8 cellular contexts compared by ENCODE assay signal in the genomic region with DNA sequence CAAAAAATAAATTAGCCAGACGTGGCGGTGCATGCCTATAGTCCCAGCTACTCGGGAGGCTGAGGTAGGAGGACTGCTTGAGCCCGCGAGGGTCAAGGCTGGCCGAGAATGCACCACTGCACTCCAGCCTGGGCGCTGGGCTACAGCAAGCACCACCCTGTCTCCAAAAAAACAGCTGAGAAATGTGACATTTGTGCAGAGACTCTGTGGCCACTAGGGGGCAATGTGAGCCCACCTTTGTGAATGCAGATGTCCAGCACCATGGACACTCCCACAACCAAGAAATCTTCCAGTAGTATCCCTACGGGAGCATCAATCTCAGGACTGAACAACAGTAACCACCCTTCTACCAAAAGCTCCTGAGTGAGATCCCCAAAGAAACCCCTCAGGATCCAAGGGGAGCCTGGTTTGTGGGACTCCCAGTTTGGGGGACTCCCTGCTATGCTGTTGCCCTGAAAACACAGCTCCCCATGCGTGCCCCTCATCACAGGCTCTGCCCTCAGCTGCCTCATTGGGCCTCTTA. TPM values are rescaled to one million over a fixed set of nuclear protein-coding genes. Genes with fewer than 3 reads are reported as not detected.
DNase-seq lines count a peak whose midpoint lies in the region; ATAC-seq and TF ChIP-seq lines count a peak whose summit lies in the region.

No MANE protein-coding gene starts in this region.

- H3K4me2 ChIP-seq in SK-N-SH = no peak overlapping the region

- H3K27ac Mint-ChIP-seq in activated naive CD4-positive, alpha-beta T cell treated with anti-CD3 and anti-CD28 coated beads for 36 hours = no peak overlapping the region
- H3K27ac Mint-ChIP-seq in type B pancreatic cell = no peak overlapping the region

- H3K36me3 ChIP-seq in SK-N-SH (replicated peaks in 1 of 2; ENCODE audit: control insufficient read depth in 1 of 2, insufficient read depth in 2 of 2, low read length in 1 of 2) = no peaks in the 10 kb centered on the region

- ATAC-seq in GM19351 (IDR thresholded peaks at IDR 0.05; ENCODE audit: unreplicated experiment) = peak; percentile 68

- H3K27me3 Mint-ChIP-seq in activated naive CD4-positive, alpha-beta T cell treated with anti-CD3 and anti-CD28 coated beads for 36 hours (ENCODE audit: low read depth) = no peaks in the 10 kb centered on the region
- no peaks in the 10 kb centered on the region for H3K27me3 Mint-ChIP-seq in type B pancreatic cell

- peaks cover 11% of the 10 kb centered on the region; the same call in 1 of the 2 replicates for H3K9me3 ChIP-seq in AG04450 (ENCODE audit: control insufficient read depth, insufficient read depth, low read length)
- no peaks in the 10 kb centered on the region for H3K9me3 ChIP-seq in SK-N-SH

- no peaks in the 10 kb centered on the region for H3K36me3 Mint-ChIP-seq in activated naive CD4-positive, alpha-beta T cell treated with anti-CD3 and anti-CD28 coated beads for 36 hours (ENCODE audit: low read depth)
- H3K36me3 Mint-ChIP-seq in type B pancreatic cell = peaks cover 5% of the 10 kb centered on the region

- 17% methylated on average over 9 of the region's 9 CpGs for WGBS in SK-N-SH (ENCODE audit: low lambda C conversion rate)

- CTCF ChIA-PET in AG04450 (lab: Charles Lee) = interaction anchor here (0.6 to 5.8 kb wide), 61 partner anchors 9 to 994 kb away, joined by 3 to 126 read pairs (median 5); a partner anchor contains a TSS
- CTCF ChIA-PET in SK-N-SH (lab: Yijun Ruan, JAX) = interaction anchor here (0.6 to 8.6 kb wide), 135 partner anchors 9 to 817 kb away, joined by 3 to 363 read pairs (median 6); a partner anchor contains a TSS
- CTCF ChIA-PET in activated naive CD4-positive, alpha-beta T cell treated with anti-CD3 and anti-CD28 coated beads for 36 hours (lab: Charles Lee) = interaction anchor here (0.6 to 10.9 kb wide), 47 partner anchors 7 to 454 kb away, joined by 3 to 234 read pairs (median 5); no protein-coding TSS in a partner anchor

- peak overlapping the region; percentile 33; the same call in 1 of the 2 replicates for H2AFZ ChIP-seq in SK-N-SH (ENCODE audit: low read depth)

- no peaks in the 10 kb centered on the region for H4K20me1 ChIP-seq in SK-N-SH (ENCODE audit: insufficient read depth)

- no peaks in the 10 kb centered on the region for H3K79me2 ChIP-seq in SK-N-SH (ENCODE audit: insufficient read depth)

- POLR2A ChIA-PET in AG04450 (lab: Yijun Ruan, JAX) (interaction anchor here (0.6 kb wide), 1 partner anchor 141 kb away, joined by 3 read pairs; no protein-coding TSS in a partner anchor), SK-N-SH (lab: Yijun Ruan, JAX) (interaction anchor here (0.6 to 1.2 kb wide), 3 partner anchors 80 to 429 kb away, joined by 3 to 5 read pairs (median 3); no protein-coding TSS in a partner anchor)

- H3K27me3 ChIP-seq in AG04450 (ENCODE audit: control insufficient read depth, insufficient read depth, low read length) (no peaks in the 10 kb centered on the region), SK-N-SH (ENCODE audit: insufficient read depth) (no peaks in the 10 kb centered on the region)

- peak; percentile 99 for TF ChIP-seq RAD21 in SK-N-SH (IDR thresholded peaks at IDR 0.05; ENCODE audit: low read length)

- no peaks in the 10 kb centered on the region for H3K9me3 Mint-ChIP-seq in activated naive CD4-positive, alpha-beta T cell treated with anti-CD3 and anti-CD28 coated beads for 36 hours
- H3K9me3 Mint-ChIP-seq in type B pancreatic cell = no peaks in the 10 kb centered on the region

- TF ChIP-seq EP300 in SK-N-SH (IDR thresholded peaks at IDR 0.05; ENCODE audit: borderline replicate concordance in 1 of 2, low read depth in 1 of 2, low read length in 1 of 2) = no peak

- DNase-seq in AG04450 (ENCODE audit: low read depth, low spot score) (peak; percentile 58), NCI-H128 (lab: John Stamatoyannopoulos, UW; ENCODE audit: unreplicated experiment) (peak; percentile 80), SK-N-SH (peak; percentile 90), head of caudate nucleus (peak; percentile 56 to 95 (median 86)), pons (ENCODE audit: low spot score) (peak; percentile 91), type B pancreatic cell (ENCODE audit: extremely low spot score, unreplicated experiment) (peak; percentile 82)
- DNase-seq in activated naive CD4-positive, alpha-beta T cell treated with anti-CD3 and anti-CD28 coated beads for 36 hours = peak; percentile 90

- H3F3A ChIP-seq in SK-N-SH (replicated peaks; ENCODE audit: insufficient read depth) = peaks cover under 1% of the 10 kb centered on the region

- no peak overlapping the region for H3K9ac ChIP-seq in SK-N-SH

- H3K27ac ChIP-seq in AG04450 (ENCODE audit: low read depth, low read length) (no peak overlapping the region), SK-N-SH (ENCODE audit: low read depth in 2 of 2, low read length in 1 of 2) (no peak overlapping the region)

- H3K4me3 ChIP-seq in AG04450 (ENCODE audit: low read depth, low read length) (no peak overlapping the region), SK-N-SH (ENCODE audit: low read depth in 2 of 2, low read length in 1 of 2) (peak overlapping the region in 1 of 2 experiments; percentile 25; a peak in 1 of 4 replicates)

- no peaks in the 10 kb centered on the region for H3K9me2 ChIP-seq in SK-N-SH

- H3K4me3 Mint-ChIP-seq in activated naive CD4-positive, alpha-beta T cell treated with anti-CD3 and anti-CD28 coated beads for 36 hours = no peak overlapping the region
- no peak overlapping the region for H3K4me3 Mint-ChIP-seq in type B pancreatic cell

- H3K4me1 ChIP-seq in SK-N-SH (ENCODE audit: control insufficient read depth in 1 of 2, insufficient read depth in 2 of 2, low read depth in 1 of 2, low read length in 1 of 2) = peaks cover 0 to 8% of the 10 kb centered on the region in 2 experiments; a peak in 1 of 4 replicates

- H3K4me1 Mint-ChIP-seq in activated naive CD4-positive, alpha-beta T cell treated with anti-CD3 and anti-CD28 coated beads for 36 hours (ENCODE audit: low read depth) = peaks cover 17% of the 10 kb centered on the region
- peaks cover 5% of the 10 kb centered on the region for H3K4me1 Mint-ChIP-seq in type B pancreatic cell (ENCODE audit: unreplicated experiment)

- peak; percentile 90 for TF ChIP-seq CTCF in AG04450 (IDR thresholded peaks at IDR 0.05; ENCODE audit: low read depth, low read length)
- peak; percentile 99 for TF ChIP-seq CTCF in SK-N-SH (IDR thresholded peaks at IDR 0.05)
- TF ChIP-seq CTCF in type B pancreatic cell (conservative IDR thresholded peaks at IDR 0.05) = peak; percentile 93

- intact Hi-C loops in activated naive CD4-positive, alpha-beta T cell treated with anti-CD3 and anti-CD28 coated beads for 36 hours (cut with micrococcal nuclease) = loop anchor here (1.0 kb wide), 3 partner anchors 53 to 607 kb away; no protein-coding TSS in a partner anchor
- intact Hi-C loops in head of caudate nucleus (cut with DNase I) = loop anchor here (5.0 kb wide), 1 partner anchor 254 kb away; no protein-coding TSS in a partner anchor

TF ChIP-seq in SK-N-SH, 30 proteins besides CTCF, POLR2A, EP300 and RAD21 (continues in another document):
- TF ChIP-seq EZH2phosphoT487 (IDR thresholded peaks at IDR 0.05; ENCODE audit: borderline replicate concordance, low read depth) (no peak), ELF1 (IDR thresholded peaks at IDR 0.05) (no peak), RFX5 (IDR thresholded peaks at IDR 0.05; ENCODE audit: low read length) (peak; percentile 55; the same call in 1 of the 2 replicates), TCF12 (IDR thresholded peaks at IDR 0.05) (no peak), JUND (IDR thresholded peaks at IDR 0.05) (no peak), RCOR1 (IDR thresholded peaks at IDR 0.05; ENCODE audit: low read length) (peak; percentile 64; the same call in 1 of the 2 replicates)
- TF ChIP-seq, protein P1, sequence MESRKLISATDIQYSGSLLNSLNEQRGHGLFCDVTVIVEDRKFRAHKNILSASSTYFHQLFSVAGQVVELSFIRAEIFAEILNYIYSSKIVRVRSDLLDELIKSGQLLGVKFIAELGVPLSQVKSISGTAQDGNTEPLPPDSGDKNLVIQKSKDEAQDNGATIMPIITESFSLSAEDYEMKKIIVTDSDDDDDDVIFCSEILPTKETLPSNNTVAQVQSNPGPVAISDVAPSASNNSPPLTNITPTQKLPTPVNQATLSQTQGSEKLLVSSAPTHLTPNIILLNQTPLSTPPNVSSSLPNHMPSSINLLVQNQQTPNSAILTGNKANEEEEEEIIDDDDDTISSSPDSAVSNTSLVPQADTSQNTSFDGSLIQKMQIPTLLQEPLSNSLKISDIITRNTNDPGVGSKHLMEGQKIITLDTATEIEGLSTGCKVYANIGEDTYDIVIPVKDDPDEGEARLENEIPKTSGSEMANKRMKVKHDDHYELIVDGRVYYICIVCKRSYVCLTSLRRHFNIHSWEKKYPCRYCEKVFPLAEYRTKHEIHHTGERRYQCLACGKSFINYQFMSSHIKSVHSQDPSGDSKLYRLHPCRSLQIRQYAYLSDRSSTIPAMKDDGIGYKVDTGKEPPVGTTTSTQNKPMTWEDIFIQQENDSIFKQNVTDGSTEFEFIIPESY (IDR thresholded peaks at IDR 0.05; ENCODE audit: borderline replicate concordance, low read depth) = no peak
- TF ChIP-seq, protein P2, sequence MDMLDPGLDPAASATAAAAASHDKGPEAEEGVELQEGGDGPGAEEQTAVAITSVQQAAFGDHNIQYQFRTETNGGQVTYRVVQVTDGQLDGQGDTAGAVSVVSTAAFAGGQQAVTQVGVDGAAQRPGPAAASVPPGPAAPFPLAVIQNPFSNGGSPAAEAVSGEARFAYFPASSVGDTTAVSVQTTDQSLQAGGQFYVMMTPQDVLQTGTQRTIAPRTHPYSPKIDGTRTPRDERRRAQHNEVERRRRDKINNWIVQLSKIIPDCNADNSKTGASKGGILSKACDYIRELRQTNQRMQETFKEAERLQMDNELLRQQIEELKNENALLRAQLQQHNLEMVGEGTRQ (IDR thresholded peaks at IDR 0.05; ENCODE audit: borderline replicate concordance, low read depth, low read length) = no peak

RNA-seq across cellular contexts. Expression of a gene that starts 6.3 kb away (rescaled TPM):
- polyA plus RNA-seq in AG04450 (2011; rRNA removed) = 10.6 and 13.3 TPM in 2 replicates
- 12.4 and 12.5 TPM in 2 replicates for polyA minus RNA-seq in AG04450 (2011; rRNA and poly(A)+ RNA removed)
- polyA plus RNA-seq in SK-N-SH (2012; rRNA removed) = 20.4 and 29.9 TPM in 2 replicates
- 24.3 and 25.2 TPM in 2 replicates for polyA plus RNA-seq in SK-N-SH (2012; cell fraction: cytosol; rRNA removed)
- 33.9 and 44.9 TPM in 2 replicates for polyA plus RNA-seq in SK-N-SH (2012; cell fraction: nucleus; rRNA removed)
- 10 to 100 TPM; 29.1 to 30.4 TPM for total RNA-seq in activated naive CD4-positive, alpha-beta T cell treated with anti-CD3 and anti-CD28 coated beads for 36 hours
- total RNA-seq in type B pancreatic cell (ENCODE audit: low replicate concordance) = 15.7 and 27.8 TPM in 2 replicates

RNA-seq across cellular contexts. Expression of a gene that starts 30.1 kb away (rescaled TPM):
- polyA plus RNA-seq in AG04450 (2011; rRNA removed) (20.8 and 26.5 TPM in 2 replicates), SK-N-SH (2012; rRNA removed) (34.5 and 37.0 TPM in 2 replicates)
- 65.5 and 79.7 TPM in 2 replicates for polyA minus RNA-seq in AG04450 (2011; rRNA and poly(A)+ RNA removed)
- polyA plus RNA-seq in SK-N-SH (2012; cell fraction: cytosol; rRNA removed) = 13.5 and 23.1 TPM in 2 replicates
- polyA plus RNA-seq in SK-N-SH (2012; cell fraction: nucleus; rRNA removed) = 75.6 and 79.8 TPM in 2 replicates
- total RNA-seq in activated naive CD4-positive, alpha-beta T cell treated with anti-CD3 and anti-CD28 coated beads for 36 hours = under 1 TPM; 0.20 to 0.43 TPM
- 38.6 and 94.9 TPM in 2 replicates for total RNA-seq in type B pancreatic cell (ENCODE audit: low replicate concordance)

Comparison
In these comparisons a context has a peak if more than half of its experiments do, and no peak if none do; other contexts are left out.
1. RNA of a gene that starts 30.1 kb away (total RNA-seq): 38.6 to 94.9 TPM in type B pancreatic cell; 0.20 to 0.43 TPM in activated naive CD4-positive, alpha-beta T cell treated with anti-CD3 and anti-CD28 coated beads for 36 hours; every median in the first group is over 10 times any median in the second.
2. Peak in every context shown above with its lines, with median percentiles within 50 percentile points of each other: DNase-seq and CTCF ChIP-seq.